ENCODE assay signal across 8 cellular contexts in genomic region chr2:135931776-135932438, GRCh38. TPM values are rescaled to one million over a fixed set of nuclear protein-coding genes. Genes with fewer than 3 reads are reported as not detected.
DNase-seq lines count a peak whose midpoint lies in the region; ATAC-seq and TF ChIP-seq lines count a peak whose summit lies in the region.

No MANE protein-coding gene starts in this region.

- peak overlapping the region; percentile 12; the same call in 1 of the 2 replicates for H3K4me3 ChIP-seq in BLaER1
- no peak overlapping the region for H3K4me3 ChIP-seq in CD8-positive, alpha-beta T cell (ENCODE audit: low read depth, low read length)

- H4K20me1 ChIP-seq in BLaER1 = no peaks in the 10 kb centered on the region

- no peak overlapping the region for H3K9ac ChIP-seq in BLaER1

- peaks cover 23% of the 10 kb centered on the region for H3K9me3 ChIP-seq in BLaER1
- no peaks in the 10 kb centered on the region for H3K9me3 ChIP-seq in CD8-positive, alpha-beta T cell (ENCODE audit: low read length)

- no peak overlapping the region for H3K4me3 Mint-ChIP-seq in CD8-positive, alpha-beta T cell

- H3K4me1 ChIP-seq in BLaER1 = peaks cover 47% of the 10 kb centered on the region
- H3K4me1 ChIP-seq in CD8-positive, alpha-beta T cell (ENCODE audit: insufficient read depth, low read length) = no peaks in the 10 kb centered on the region

- DNase-seq in NCI-H526 treated with DMSO at 0.1 percent for 48 hours (lab: John Stamatoyannopoulos, UW) = peak; percentile 32
- DNase-seq in AG08396 (ENCODE audit: low spot score) = no peak
- DNase-seq in NCI-H1694 treated with DMSO at 0.1 percent for 48 hours (lab: John Stamatoyannopoulos, UW) = no peak
- DNase-seq in CD8-positive, alpha-beta T cell = no peak
- DNase-seq in pons (ENCODE audit: low spot score) = no peak

- H3K27ac Mint-ChIP-seq in CD8-positive, alpha-beta T cell = no peak overlapping the region

- peaks cover 77% of the 10 kb centered on the region for H3K36me3 ChIP-seq in BLaER1
- peaks cover 6% of the 10 kb centered on the region for H3K36me3 ChIP-seq in CD8-positive, alpha-beta T cell (ENCODE audit: insufficient read depth, low read length)

- no peak for TF ChIP-seq CTCF in CD8-positive, alpha-beta T cell (IDR thresholded peaks at IDR 0.05)

- POLR2A ChIA-PET in CD8-positive, alpha-beta T cell (lab: Charles Lee) = no interaction called here

- peaks cover 18% of the 10 kb centered on the region for H3K4me1 Mint-ChIP-seq in CD8-positive, alpha-beta T cell (ENCODE audit: low read depth)

- H3K27me3 ChIP-seq in BLaER1 = no peaks in the 10 kb centered on the region
- H3K27me3 ChIP-seq in CD8-positive, alpha-beta T cell (ENCODE audit: insufficient read depth, low read length) = no peaks in the 10 kb centered on the region

- intact Hi-C loops in CD8-positive, alpha-beta T cell (cut with DNase I, micrococcal nuclease) = no loop called here

- peak overlapping the region; percentile 71 for H3K27ac ChIP-seq in BLaER1
- no peak overlapping the region for H3K27ac ChIP-seq in CD8-positive, alpha-beta T cell (ENCODE audit: low read depth, low read length)

- ATAC-seq in GM19351 (IDR thresholded peaks at IDR 0.05; ENCODE audit: unreplicated experiment) (peak; percentile 97), HG02970 (IDR thresholded peaks at IDR 0.05; ENCODE audit: low FRiP score, unreplicated experiment) (peak; percentile 60)
- no peak for ATAC-seq in CD8-positive, alpha-beta T cell

- no peaks in the 10 kb centered on the region for H3K27me3 Mint-ChIP-seq in CD8-positive, alpha-beta T cell (ENCODE audit: low read depth)

- peaks cover 67% of the 10 kb centered on the region for H3K36me3 Mint-ChIP-seq in CD8-positive, alpha-beta T cell

- H3K4me2 ChIP-seq in BLaER1 = peak overlapping the region; percentile 66

- H3K9me3 Mint-ChIP-seq in CD8-positive, alpha-beta T cell = no peaks in the 10 kb centered on the region

- CTCF ChIA-PET in CD8-positive, alpha-beta T cell (lab: Charles Lee) = interaction anchor here (0.6 to 2.0 kb wide), 3 partner anchors 83 to 452 kb away, joined by 3 to 7 read pairs (median 3); no protein-coding TSS in a partner anchor

RNA-seq across cellular contexts. Expression of gene DARS1, which starts 53.5 kb away (rescaled TPM):
- 10 to 100 TPM; 33.4 to 35.8 TPM for total RNA-seq in CD8-positive, alpha-beta T cell

RNA-seq across cellular contexts. Expression of gene MCM6, which starts 55.7 kb away (rescaled TPM):
- total RNA-seq in CD8-positive, alpha-beta T cell = 10 to 100 TPM; 37.3 to 38.8 TPM
